12 cellular contexts compared by ENCODE assay signal in the genomic region with DNA sequence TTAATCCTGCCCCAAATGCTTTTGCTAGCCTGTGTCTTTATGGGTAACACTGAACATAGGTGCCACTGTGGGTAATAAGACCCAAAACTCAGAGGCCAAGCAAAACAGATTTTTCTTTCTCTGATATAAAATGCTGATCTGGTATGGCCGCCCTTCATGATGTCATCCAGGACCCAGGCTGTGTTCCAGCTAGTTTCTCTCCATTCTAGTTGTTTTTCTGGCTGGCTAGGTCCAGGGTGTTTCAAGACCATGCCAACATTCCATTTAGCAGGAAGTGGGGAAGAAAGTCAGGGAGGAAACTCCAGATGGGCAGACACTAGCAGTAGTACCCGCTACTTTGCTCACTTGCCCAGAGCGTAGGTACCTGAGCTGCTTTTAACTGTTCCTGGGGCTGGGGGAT.
A peak's percentile ranks its signal among the peaks of the same experiment; 100 is the strongest.
DNase-seq lines count a peak whose midpoint lies in the region; ATAC-seq, FAIRE-seq and TF ChIP-seq lines count a peak whose summit lies in the region.
"Had no signal": no experiment of that assay in that cellular context is flagged by ENCODE, and none has a peak within 500 bp of the region (broad histone marks: within the 10 kb centered on the region; RNA-seq: fewer than 3 reads in every experiment).

No MANE protein-coding gene starts in this region.

- peaks cover 19% of the 10 kb centered on the region for H3K9me1 ChIP-seq in IMR-90 (ENCODE audit: insufficient read depth, low read length)

- H3K27me3 ChIP-seq in IMR-90 (ENCODE audit: control insufficient read depth, insufficient read depth, low read length) = no peaks in the 10 kb centered on the region
- H3K27me3 ChIP-seq: neural progenitor cell had no signal

- H3K4me2 ChIP-seq in IMR-90 (ENCODE audit: low read depth, low read length) = no peak overlapping the region
- H3K4me2 ChIP-seq: neural progenitor cell had no signal

- H3K4me3 ChIP-seq in AG04449 (ENCODE audit: low read depth, low read length) = no peak overlapping the region
- H3K4me3 ChIP-seq in IMR-90 (ENCODE audit: insufficient read depth, low read depth, low read length) = no peak overlapping the region
- H3K4me3 ChIP-seq in choroid plexus epithelial cell (ENCODE audit: low read depth, low read length) = no peak overlapping the region
- H3K4me3 ChIP-seq: neural progenitor cell had no signal

- H3K9ac ChIP-seq in IMR-90 (ENCODE audit: low read depth, low read length) = no peak overlapping the region
- H3K9ac ChIP-seq: neural progenitor cell had no signal

- no peak overlapping the region for H2BK120ac ChIP-seq in IMR-90 (ENCODE audit: low read depth, low read length)

- no peak overlapping the region for H2BK15ac ChIP-seq in IMR-90 (ENCODE audit: low read depth, low read length)

- no CpG with 5 or more reads among the region's 3 CpGs for WGBS in IMR-90 (ENCODE audit: extremely low coverage in 2 of 2, insufficient read length in 1 of 2), 2 experiments

- H2AK5ac ChIP-seq in IMR-90 (ENCODE audit: low read depth, low read length) = no peak overlapping the region

- H2AFZ ChIP-seq in IMR-90 (replicated peaks; ENCODE audit: low read length, poor library complexity) = no peak overlapping the region
- H2AFZ ChIP-seq: neural progenitor cell had no signal

- intact Hi-C loops in IMR-90 (cut with micrococcal nuclease) = no loop called here

- H3K9me3 Mint-ChIP-seq in activated CD4-positive, alpha-beta memory T cell treated with anti-CD3 and anti-CD28 coated beads, Interleukin-2, amount 10 ng/mL, durations not matched to agents 7 days and 5 days = peaks cover 6% of the 10 kb centered on the region
- H3K9me3 Mint-ChIP-seq: neural progenitor cell had no signal

- H3K14ac ChIP-seq in IMR-90 (replicated peaks; ENCODE audit: low read depth, low read length) = no peak overlapping the region

- H3K4ac ChIP-seq in IMR-90 (ENCODE audit: low read depth, low read length) = peak overlapping the region; percentile 36; the same call in 1 of the 2 replicates

- CTCF ChIA-PET in AG04449 (lab: Yijun Ruan, JAX) = interaction anchor here (0.7 to 9.5 kb wide), 13 partner anchors 11 to 251 kb away, joined by 3 to 151 read pairs (median 3); no protein-coding TSS in a partner anchor
- CTCF ChIA-PET in IMR-90 (lab: Yijun Ruan, JAX) = interaction anchor here (0.7 kb wide), 1 partner anchor 11 kb away, joined by 3 read pairs; no protein-coding TSS in a partner anchor
- CTCF ChIA-PET in activated CD4-positive, alpha-beta memory T cell treated with anti-CD3 and anti-CD28 coated beads, Interleukin-2, amount 10 ng/mL, durations not matched to agents 7 days and 5 days (lab: Charles Lee) = interaction anchor here (0.8 to 3.9 kb wide), 5 partner anchors 16 to 257 kb away, joined by 3 to 29 read pairs (median 5); no protein-coding TSS in a partner anchor

- peaks cover 58% of the 10 kb centered on the region for H3K36me3 ChIP-seq in IMR-90 (ENCODE audit: control insufficient read depth, insufficient read depth, low read length)

- H3K4me1 Mint-ChIP-seq in activated CD4-positive, alpha-beta memory T cell treated with anti-CD3 and anti-CD28 coated beads, Interleukin-2, amount 10 ng/mL, durations not matched to agents 7 days and 5 days = peaks cover 29% of the 10 kb centered on the region
- H3K4me1 Mint-ChIP-seq: CD14-positive monocyte had no signal

- no peak overlapping the region for H2AK9ac ChIP-seq in IMR-90 (replicated peaks; ENCODE audit: low read depth, low read length, poor library complexity)

- no peak overlapping the region for H3K4me3 Mint-ChIP-seq in activated CD4-positive, alpha-beta memory T cell treated with anti-CD3 and anti-CD28 coated beads, Interleukin-2, amount 10 ng/mL, durations not matched to agents 7 days and 5 days
- H3K4me3 Mint-ChIP-seq: activated CD4-positive, alpha-beta T cell treated with anti-CD3 and anti-CD28 coated beads, Interleukin-2, amount 10 ng/mL, durations not matched to agents 7 days and 5 days; CD14-positive monocyte; neural progenitor cell had no signal

- peak overlapping the region; percentile 51 for H2BK5ac ChIP-seq in IMR-90 (ENCODE audit: low read depth, low read length, poor library complexity, severe bottlenecking)

- POLR2A ChIA-PET in AG04449 (lab: Yijun Ruan, JAX) = no interaction called here
- POLR2A ChIA-PET in IMR-90 (lab: Charles Lee; ENCODE audit: unreplicated experiment) = interaction anchor here (0.5 kb wide), 1 partner anchor 117 kb away, joined by 3 read pairs; no protein-coding TSS in a partner anchor
- POLR2A ChIA-PET in activated CD4-positive, alpha-beta memory T cell treated with anti-CD3 and anti-CD28 coated beads, Interleukin-2, amount 10 ng/mL, durations not matched to agents 7 days and 5 days (lab: Charles Lee) = no interaction called here

- H3K27ac ChIP-seq in IMR-90 (ENCODE audit: insufficient read depth, low read length) = peak overlapping the region; percentile 65
- H3K27ac ChIP-seq: neural progenitor cell had no signal

- peaks cover 10% of the 10 kb centered on the region for H3K36me3 Mint-ChIP-seq in activated CD4-positive, alpha-beta memory T cell treated with anti-CD3 and anti-CD28 coated beads, Interleukin-2, amount 10 ng/mL, durations not matched to agents 7 days and 5 days (ENCODE audit: low read depth)

- TF ChIP-seq CTCF in AG04449 (IDR thresholded peaks at IDR 0.05; ENCODE audit: insufficient read depth, low read length, missing control alignments) (no peak), IMR-90 (conservative IDR thresholded peaks at IDR 0.05; ENCODE audit: low read depth, low read length) (no peak), choroid plexus epithelial cell (conservative IDR thresholded peaks at IDR 0.05; ENCODE audit: low read depth, low read length) (no peak)

- no peak overlapping the region for H3K18ac ChIP-seq in IMR-90 (ENCODE audit: low read depth, low read length)

- no peak overlapping the region for H3K56ac ChIP-seq in IMR-90 (ENCODE audit: extremely low read depth, insufficient read depth, low read length)

- H2BK20ac ChIP-seq in IMR-90 (ENCODE audit: low read depth, low read length) = no peak overlapping the region

- dilution Hi-C loops in IMR-90 (cut with HindIII; ENCODE audit: low sequenced_read_pairs, unreplicated experiment) = no loop called here

- peaks cover 38 to 77% of the 10 kb centered on the region in 2 experiments for H3K79me1 ChIP-seq in IMR-90 (ENCODE audit: low read depth in 1 of 2, low read length in 2 of 2)

- H4K5ac ChIP-seq in IMR-90 (ENCODE audit: low read depth, low read length) = no peak overlapping the region

- peaks cover 75% of the 10 kb centered on the region for H4K20me1 ChIP-seq in IMR-90 (ENCODE audit: insufficient read depth, low read length)

- ATAC-seq in IMR-90 (ENCODE audit: low read depth) (peak; percentile 41), GM21360 (IDR thresholded peaks at IDR 0.05; ENCODE audit: unreplicated experiment) (no peak)

- H3K27me3 Mint-ChIP-seq in activated CD4-positive, alpha-beta memory T cell treated with anti-CD3 and anti-CD28 coated beads, Interleukin-2, amount 10 ng/mL, durations not matched to agents 7 days and 5 days = peaks cover 16% of the 10 kb centered on the region

- TF ChIP-seq RAD21 in IMR-90 (IDR thresholded peaks at IDR 0.05; ENCODE audit: low read length) = no peak

- H4K8ac ChIP-seq in IMR-90 (ENCODE audit: low read depth in 2 of 2, low read length in 2 of 2) = peak overlapping the region in 1 of 2 experiments; percentile 11; a peak in 1 of 4 replicates

- in situ Hi-C loops in IMR-90 (cut with MboI; ENCODE audit: low sequenced_read_pairs) = no loop called here

- no peak overlapping the region for H3K27ac Mint-ChIP-seq in activated CD4-positive, alpha-beta memory T cell treated with anti-CD3 and anti-CD28 coated beads, Interleukin-2, amount 10 ng/mL, durations not matched to agents 7 days and 5 days
- H3K27ac Mint-ChIP-seq: neural progenitor cell had no signal

- H3K23ac ChIP-seq in IMR-90 (ENCODE audit: low read depth, low read length) = no peak overlapping the region

- no peak for TF ChIP-seq POLR2A in IMR-90 (IDR thresholded peaks at IDR 0.05; ENCODE audit: low read depth, low read length)

- H3K9me3 ChIP-seq in IMR-90 (ENCODE audit: control insufficient read depth, insufficient read depth, low read length) = no peaks in the 10 kb centered on the region

- no peak overlapping the region for H4K91ac ChIP-seq in IMR-90 (ENCODE audit: insufficient read depth, low read depth, low read length)

- peaks cover 34% of the 10 kb centered on the region for H3K4me1 ChIP-seq in IMR-90 (ENCODE audit: control insufficient read depth, insufficient read depth, low read length)
- H3K4me1 ChIP-seq: neural progenitor cell had no signal

- DNase-seq in AG04449 (ENCODE audit: low read depth, low spot score) (peak; percentile 55), IMR-90 (peak; percentile 82), choroid plexus epithelial cell (ENCODE audit: low read depth) (peak; percentile 76), lung microvascular endothelial cell (ENCODE audit: low read depth in 2 of 2) (peak; percentile 71 to 80), urothelium cell line (ENCODE audit: low spot score) (no peak)
- DNase-seq in activated naive CD4-positive, alpha-beta T cell (lab: John Stamatoyannopoulos, UW) = no peak
- no peak for DNase-seq in activated CD4-positive, alpha-beta memory T cell treated with anti-CD3 and anti-CD28 coated beads, Interleukin-2, amount 10 ng/mL, durations not matched to agents 7 days and 5 days
- DNase-seq: activated CD4-positive, alpha-beta T cell treated with anti-CD3 and anti-CD28 coated beads, Interleukin-2, amount 10 ng/mL, durations not matched to agents 7 days and 5 days; NCI-H1105 had no signal

- BruUV-seq in IMR-90 (replicated peaks; lab: Mats Ljungman, UMichigan) = no TSS peak

- FAIRE-seq in urothelium cell line (lab: Jason Lieb, UNC) = no peak

TF ChIP-seq in IMR-90, 13 proteins besides CTCF, POLR2A, EP300 and RAD21:
- TF ChIP-seq MXI1 (IDR thresholded peaks at IDR 0.05; ENCODE audit: borderline replicate concordance, low read depth, low read length) (no peak), MAFK (IDR thresholded peaks at IDR 0.05; ENCODE audit: low read depth, low read length) (peak; percentile 48)

Comparison
In these comparisons a context has a peak if more than half of its experiments do, and no peak if none do; other contexts are left out.
1. DNase-seq: peak in AG04449 (single experiment), IMR-90 (single experiment), choroid plexus epithelial cell (single experiment) and lung microvascular endothelial cell (2 of 2); none in activated naive CD4-positive, alpha-beta T cell (0 of 4), activated CD4-positive, alpha-beta memory T cell treated with anti-CD3 and anti-CD28 coated beads, Interleukin-2, amount 10 ng/mL, durations not matched to agents 7 days and 5 days (single experiment) and urothelium cell line (single experiment).